ENCODE assay signal across 1 cellular context in the genomic region with DNA sequence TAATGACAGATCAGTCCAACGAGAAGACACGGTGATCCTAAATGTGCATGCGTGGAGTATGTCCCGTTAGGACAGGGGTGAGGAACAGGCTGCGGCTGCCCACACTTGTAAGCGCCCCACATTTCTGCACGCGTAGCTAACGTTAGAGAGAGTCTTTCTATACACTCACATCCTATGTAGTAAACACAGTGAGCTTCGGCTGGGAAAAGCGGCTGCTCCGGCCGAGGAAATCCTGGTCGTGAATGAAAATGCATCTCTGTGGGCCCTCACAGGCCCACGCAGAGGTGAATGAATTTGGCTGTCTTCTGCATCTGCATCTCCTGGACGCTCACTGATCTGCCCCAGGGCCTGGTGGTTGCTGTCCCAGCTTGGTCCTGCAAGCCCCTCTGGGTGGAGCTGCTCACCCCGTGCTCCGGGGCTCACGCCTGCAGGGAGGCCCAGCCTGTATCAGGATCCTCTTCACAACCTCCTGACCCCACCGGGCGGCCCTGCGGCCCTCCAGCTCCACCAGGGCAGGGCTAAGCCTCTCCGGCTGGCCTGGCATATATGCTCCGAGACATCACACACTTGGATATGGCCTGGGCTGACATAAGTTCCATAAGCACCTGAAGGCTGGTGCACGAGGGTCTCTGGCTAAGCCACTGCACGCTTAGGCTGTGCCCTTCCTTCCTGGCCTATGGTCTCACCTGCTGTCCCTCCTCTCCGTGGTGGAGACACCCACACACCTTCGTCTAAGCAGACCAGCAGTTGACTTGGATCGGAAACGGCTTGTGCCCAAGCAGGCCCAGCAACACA.
TF ChIP-seq lines count a peak whose summit lies in the region.

No MANE protein-coding gene starts in this region.

TF ChIP-seq in H1, 55 proteins besides CTCF, POLR2A, EP300 and RAD21:
- TF ChIP-seq POLR2AphosphoS5 (IDR thresholded peaks at IDR 0.05; ENCODE audit: low read depth, low read length) (peak; percentile 51; the same call in 1 of the 2 replicates), RXRA (IDR thresholded peaks at IDR 0.05; ENCODE audit: insufficient read depth, low read depth, low read length) (no peak)
